ENCODE assay signal across 13 cellular contexts in the genomic region with DNA sequence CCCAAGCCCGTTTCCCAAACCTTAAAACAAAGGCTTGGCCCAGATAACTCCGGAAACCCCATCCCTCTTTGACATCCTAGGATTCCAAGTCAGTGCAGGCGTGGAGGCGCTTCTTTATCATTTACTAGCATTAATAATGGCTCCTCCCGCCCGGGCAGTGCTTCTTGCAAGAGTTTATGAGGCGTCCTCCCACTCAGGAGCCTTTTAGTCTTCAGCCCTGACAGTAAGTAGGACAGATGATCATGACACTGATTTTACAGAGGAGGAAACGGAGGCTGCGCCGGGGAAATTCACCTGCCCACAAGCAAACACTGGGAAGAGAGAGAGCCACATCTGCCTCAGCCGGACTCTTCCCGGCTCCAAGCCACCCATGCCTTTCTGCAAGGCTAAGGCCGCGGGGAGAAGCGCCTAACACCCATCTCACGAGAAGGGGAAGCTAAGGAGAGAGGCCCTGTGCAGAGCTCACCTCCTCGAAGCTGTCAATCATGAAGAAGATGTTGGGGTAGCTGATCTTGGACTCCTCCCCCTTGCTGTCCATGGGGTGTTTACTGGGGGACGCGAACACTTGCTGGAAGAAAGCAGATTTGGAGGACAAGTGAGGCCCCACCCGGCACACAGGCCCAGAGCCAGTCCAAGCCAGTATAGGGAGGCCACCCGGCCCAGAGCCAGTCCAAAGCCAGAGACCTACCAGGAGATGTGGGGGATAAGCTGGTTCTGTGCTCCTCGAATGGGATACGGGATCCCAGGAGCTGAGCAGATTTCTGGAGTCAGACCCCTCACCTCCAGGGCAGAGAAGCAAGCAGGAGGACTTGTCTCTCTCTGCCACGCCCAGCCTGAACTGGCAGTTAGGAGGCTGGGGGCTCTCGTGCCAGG.
"Had no signal": no experiment of that assay in that cellular context is flagged by ENCODE, and none has a peak within 500 bp of the region (broad histone marks: within the 10 kb centered on the region; RNA-seq: fewer than 3 reads in every experiment).

No MANE protein-coding gene starts in this region.

- H3K27me3 Mint-ChIP-seq: activated B cell treated with CpG ODN at 0.5 μM for 24 hours; activated CD4-positive, alpha-beta T cell treated with anti-CD3 and anti-CD28 coated beads, Interleukin-2, amount 10 ng/mL, durations not matched to agents 24 days and 14 days; activated naive CD8-positive, alpha-beta T cell treated with anti-CD3 and anti-CD28 coated beads for 36 hours had no signal

- H3K4me3 Mint-ChIP-seq: activated B cell treated with CpG ODN at 0.5 μM for 24 hours; activated CD4-positive, alpha-beta T cell treated with anti-CD3 and anti-CD28 coated beads, Interleukin-2, amount 10 ng/mL, durations not matched to agents 24 days and 14 days; activated naive CD8-positive, alpha-beta T cell treated with anti-CD3 and anti-CD28 coated beads for 36 hours; activated T-cell treated with anti-CD3 and anti-CD28 coated beads, Interleukin-2, amount 50 U/mL, for 72 hours had no signal

- DNase-seq: activated B cell treated with CpG ODN at 0.5 μM for 24 hours; activated CD4-positive, alpha-beta T cell treated with anti-CD3 and anti-CD28 coated beads, Interleukin-2, amount 10 ng/mL, durations not matched to agents 24 days and 14 days; activated CD8-positive, alpha-beta memory T cell treated with anti-CD3 and anti-CD28 coated beads, Interleukin-2, amount 50 U/mL, for 48 hours; activated naive CD8-positive, alpha-beta T cell treated with anti-CD3 and anti-CD28 coated beads for 36 hours; activated T-cell treated with anti-CD3 and anti-CD28 coated beads, Interleukin-2, amount 50 U/mL, for 72 hours; anterior cingulate cortex; erythroblast; gastrocnemius medialis; left colon; SW 1271 had no signal

- H3K27me3 ChIP-seq: gastrocnemius medialis, neutrophil, right atrium auricular region had no signal

- H3K4me3 ChIP-seq: gastrocnemius medialis, right atrium auricular region, skin epidermis had no signal

- H3K27ac Mint-ChIP-seq: activated B cell treated with CpG ODN at 0.5 μM for 24 hours; activated CD4-positive, alpha-beta T cell treated with anti-CD3 and anti-CD28 coated beads, Interleukin-2, amount 10 ng/mL, durations not matched to agents 24 days and 14 days; activated naive CD8-positive, alpha-beta T cell treated with anti-CD3 and anti-CD28 coated beads for 36 hours; activated T-cell treated with anti-CD3 and anti-CD28 coated beads, Interleukin-2, amount 50 U/mL, for 72 hours had no signal

- H3K4me1 Mint-ChIP-seq: activated B cell treated with CpG ODN at 0.5 μM for 24 hours; activated naive CD8-positive, alpha-beta T cell treated with anti-CD3 and anti-CD28 coated beads for 36 hours had no signal

- H3K4me1 ChIP-seq: gastrocnemius medialis had no signal

- H3K9me3 Mint-ChIP-seq: activated B cell treated with CpG ODN at 0.5 μM for 24 hours; activated CD4-positive, alpha-beta T cell treated with anti-CD3 and anti-CD28 coated beads, Interleukin-2, amount 10 ng/mL, durations not matched to agents 24 days and 14 days; activated naive CD8-positive, alpha-beta T cell treated with anti-CD3 and anti-CD28 coated beads for 36 hours; activated T-cell treated with anti-CD3 and anti-CD28 coated beads, Interleukin-2, amount 50 U/mL, for 72 hours had no signal

- H3K9me3 ChIP-seq: gastrocnemius medialis, neutrophil, right atrium auricular region had no signal

- ATAC-seq: activated T-cell treated with anti-CD3 and anti-CD28 coated beads, Interleukin-2, amount 50 U/mL, for 72 hours; gastrocnemius medialis; left colon had no signal

- H3K27ac ChIP-seq: gastrocnemius medialis, neutrophil, right atrium auricular region had no signal
